ENCODE assay signal across 9 cellular contexts in the genomic region with DNA sequence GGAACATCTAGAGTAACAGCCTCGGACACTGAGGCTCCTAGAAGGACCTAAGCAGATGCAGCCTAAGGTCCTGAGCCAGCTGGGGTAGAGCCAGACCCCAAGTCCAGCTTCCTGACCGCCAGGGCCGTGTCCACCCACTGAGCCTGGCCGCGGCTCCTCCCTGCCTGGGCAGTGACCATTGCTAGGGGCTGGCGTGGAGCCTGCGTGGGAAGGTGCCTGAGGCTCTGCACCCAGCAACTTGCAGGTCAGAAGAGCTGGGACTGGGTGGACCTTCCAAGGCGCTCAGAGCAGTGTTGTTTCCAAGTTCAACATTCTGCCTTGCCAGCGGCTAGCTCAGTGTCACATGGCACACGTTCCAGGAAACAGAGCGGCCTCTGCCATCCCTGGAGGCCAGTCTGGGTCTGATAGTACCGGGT.
A peak's percentile ranks its signal among the peaks of the same experiment; 100 is the strongest.
DNase-seq lines count a peak whose midpoint lies in the region; ATAC-seq and TF ChIP-seq lines count a peak whose summit lies in the region.
"Had no signal": no experiment of that assay in that cellular context is flagged by ENCODE, and none has a peak within 500 bp of the region (broad histone marks: within the 10 kb centered on the region; RNA-seq: fewer than 3 reads in every experiment).

No MANE protein-coding gene starts in this region.

- H3K4me1 ChIP-seq in HCT116 (ENCODE audit: control insufficient read depth in 1 of 2, insufficient read depth in 2 of 2, low read length in 2 of 2) = peaks cover 18 to 30% of the 10 kb centered on the region in 2 experiments; a peak in 3 of 4 replicates
- H3K4me1 ChIP-seq in spleen = peaks cover 0 to 37% (median 24%) of the 10 kb centered on the region in 6 donors

- TF ChIP-seq CTCF in HCT116 (IDR thresholded peaks at IDR 0.05 in 2 of 3, conservative IDR thresholded peaks at IDR 0.05 in 1 of 3; ENCODE audit: borderline replicate concordance in 1 of 3, insufficient read depth in 1 of 3, low read depth in 2 of 3, low read length in 2 of 3) (no peak), cardiac fibroblast (IDR thresholded peaks at IDR 0.05; ENCODE audit: low read depth, low read length) (no peak), spleen (IDR thresholded peaks at IDR 0.05 in 8 of 11, conservative IDR thresholded peaks at IDR 0.05 in 3 of 11) (peak in 1 of 11 experiments; percentile 18), GM13976 (IDR thresholded peaks at IDR 0.05; ENCODE audit: borderline replicate concordance, control extremely low read depth, extremely low read depth, insufficient read depth, missing control alignments) (no peak)

- CTCF ChIA-PET in HCT116 (lab: Charles Lee) = interaction anchor here (0.9 to 1.5 kb wide), 4 partner anchors 9 to 207 kb away, joined by 4 to 9 read pairs (median 4); no protein-coding TSS in a partner anchor

- H3K4me3 ChIP-seq in HCT116 (replicated peaks in 1 of 2; ENCODE audit: low read depth in 1 of 2, low read length in 2 of 2) (no peak overlapping the region), cardiac fibroblast (replicated peaks in 1 of 2; ENCODE audit: low read depth in 2 of 2, low read length in 2 of 2) (peak overlapping the region in 1 of 2 donors; percentile 5), spleen (no peak overlapping the region)

- H3K9me3 ChIP-seq in HCT116 (ENCODE audit: control insufficient read depth in 1 of 2, insufficient read depth in 1 of 2, low read depth in 1 of 2, low read length in 2 of 2) (no peaks in the 10 kb centered on the region), spleen (no peaks in the 10 kb centered on the region)

- H2AFZ ChIP-seq in HCT116 (ENCODE audit: low read depth, low read length, poor library complexity, severe bottlenecking) = no peak overlapping the region

- POLR2A ChIA-PET in HCT116 (lab: Charles Lee) = no interaction called here

- H3K27ac Mint-ChIP-seq in activated T-helper 2 cell treated with anti-CD3 and anti-CD28 coated beads, Interferon-gamma antibody, Interleukin-2, Interleukin-4, amounts not matched to agents 10 μg/mL and 5 μg/mL and 100 μg/mL, durations not matched to agents 14 hours and 24 hours and 36 hours = no peak overlapping the region

- H3K27ac ChIP-seq in HCT116 (ENCODE audit: low read depth, low read length) (peak overlapping the region; percentile 2; the same call in 1 of the 2 replicates), layer of hippocampus (ENCODE audit: low read depth, low read length) (peak overlapping the region; percentile 46), spleen (peak overlapping the region in 5 of 8 donors; percentile 51 to 54 (median 53))

- H3K4me2 ChIP-seq in HCT116 (ENCODE audit: low read length) = no peak overlapping the region

- no peaks in the 10 kb centered on the region for H3K79me2 ChIP-seq in HCT116 (ENCODE audit: insufficient read depth, low read length)

- ATAC-seq in HCT116 = 0 out of 2 replicates have a peak, but pooled peaks have one; percentile 28

- H3K4me1 Mint-ChIP-seq in activated T-helper 2 cell treated with anti-CD3 and anti-CD28 coated beads, Interferon-gamma antibody, Interleukin-2, Interleukin-4, amounts not matched to agents 10 μg/mL and 5 μg/mL and 100 μg/mL, durations not matched to agents 14 hours and 24 hours and 36 hours (ENCODE audit: low read depth) = no peaks in the 10 kb centered on the region

- H3K27me3 Mint-ChIP-seq in activated T-helper 2 cell treated with anti-CD3 and anti-CD28 coated beads, Interferon-gamma antibody, Interleukin-2, Interleukin-4, amounts not matched to agents 10 μg/mL and 5 μg/mL and 100 μg/mL, durations not matched to agents 14 hours and 24 hours and 36 hours (ENCODE audit: low read depth) = no peaks in the 10 kb centered on the region

- no peaks in the 10 kb centered on the region for H3K9me3 Mint-ChIP-seq in activated T-helper 2 cell treated with anti-CD3 and anti-CD28 coated beads, Interferon-gamma antibody, Interleukin-2, Interleukin-4, amounts not matched to agents 10 μg/mL and 5 μg/mL and 100 μg/mL, durations not matched to agents 14 hours and 24 hours and 36 hours

- no peak overlapping the region for H3K4me3 Mint-ChIP-seq in activated T-helper 2 cell treated with anti-CD3 and anti-CD28 coated beads, Interferon-gamma antibody, Interleukin-2, Interleukin-4, amounts not matched to agents 10 μg/mL and 5 μg/mL and 100 μg/mL, durations not matched to agents 14 hours and 24 hours and 36 hours (ENCODE audit: low read depth)

- H3K27me3 ChIP-seq in HCT116 (ENCODE audit: insufficient read depth, low read length) (no peaks in the 10 kb centered on the region), layer of hippocampus (ENCODE audit: control insufficient read depth, insufficient read depth, low read length) (no peaks in the 10 kb centered on the region), spleen (replicated peaks in 1 of 7) (no peaks in the 10 kb centered on the region)

- WGBS in spleen, 5 donors = 42 to 57% (median 53%) methylated on average over 6 to 12 of the region's 12 CpGs

- DNase-seq in HCT116 (ENCODE audit: low read depth, low spot score) (no peak), cardiac fibroblast (ENCODE audit: low read depth in 2 of 2) (peak; percentile 92 to 99), spleen (peak; percentile 88), NCI-H1048 (lab: John Stamatoyannopoulos, UW) (no peak), GM13976 (ENCODE audit: low spot score) (no peak), HuH-7.5 (ENCODE audit: low spot score) (no peak)
- DNase-seq in activated T-helper 2 cell treated with anti-CD3 and anti-CD28 coated beads, Interferon-gamma antibody, Interleukin-2, Interleukin-4, amounts not matched to agents 10 μg/mL and 5 μg/mL and 100 μg/mL, durations not matched to agents 14 hours and 24 hours and 36 hours (ENCODE audit: low spot score) = no peak
- DNase-seq: NCI-H1105 had no signal

- BruUV-seq in HCT116 (replicated peaks; lab: Mats Ljungman, UMichigan) = no TSS peak

- H4K20me1 ChIP-seq in HCT116 (ENCODE audit: insufficient read depth) = no peaks in the 10 kb centered on the region; the same call in 1 of the 2 replicates

- no peak overlapping the region for H3K9ac ChIP-seq in HCT116 (ENCODE audit: low read length)

- no peak for TF ChIP-seq RAD21 in HCT116 (IDR thresholded peaks at IDR 0.05; ENCODE audit: low read depth)

- RAD21 ChIA-PET in HCT116 (lab: Charles Lee; ENCODE audit: low non-redundant PET in 1 of 2, low total read pairs in 2 of 2, uncharacterized antibody in 2 of 2, unreplicated experiment in 2 of 2) = no interaction called here

- in situ Hi-C loops in GM13976 (cut with MboI; ENCODE audit: low sequenced_read_pairs, unreplicated experiment) = no loop called here

- no peaks in the 10 kb centered on the region for H3K9me2 ChIP-seq in HCT116 (ENCODE audit: insufficient read depth)

- H3K36me3 ChIP-seq in HCT116 (ENCODE audit: control insufficient read depth in 1 of 2, insufficient read depth in 2 of 2, low read length in 2 of 2) (no peaks in the 10 kb centered on the region), spleen (no peaks in the 10 kb centered on the region)

- no peaks in the 10 kb centered on the region for H3K36me3 Mint-ChIP-seq in activated T-helper 2 cell treated with anti-CD3 and anti-CD28 coated beads, Interferon-gamma antibody, Interleukin-2, Interleukin-4, amounts not matched to agents 10 μg/mL and 5 μg/mL and 100 μg/mL, durations not matched to agents 14 hours and 24 hours and 36 hours (ENCODE audit: low read depth)

- intact Hi-C loops in HCT116 (cut with micrococcal nuclease) = no loop called here
- intact Hi-C loops in spleen (cut with DNase I; ENCODE audit: low total_unique reads) = no loop called here
- intact Hi-C loops in activated T-helper 2 cell treated with anti-CD3 and anti-CD28 coated beads, Interferon-gamma antibody, Interleukin-2, Interleukin-4, amounts not matched to agents 10 μg/mL and 5 μg/mL and 100 μg/mL, durations not matched to agents 14 hours and 24 hours and 36 hours (cut with micrococcal nuclease) = no loop called here

- no peak for TF ChIP-seq POLR2A in HCT116 (IDR thresholded peaks at IDR 0.05; ENCODE audit: borderline replicate concordance, extremely low read depth, insufficient read depth, insufficient read length)
- no peak for TF ChIP-seq POLR2A in spleen (IDR thresholded peaks at IDR 0.05)

TF ChIP-seq in HCT116, 20 proteins besides CTCF, POLR2A, EP300 and RAD21:
- TF ChIP-seq, protein P1, sequence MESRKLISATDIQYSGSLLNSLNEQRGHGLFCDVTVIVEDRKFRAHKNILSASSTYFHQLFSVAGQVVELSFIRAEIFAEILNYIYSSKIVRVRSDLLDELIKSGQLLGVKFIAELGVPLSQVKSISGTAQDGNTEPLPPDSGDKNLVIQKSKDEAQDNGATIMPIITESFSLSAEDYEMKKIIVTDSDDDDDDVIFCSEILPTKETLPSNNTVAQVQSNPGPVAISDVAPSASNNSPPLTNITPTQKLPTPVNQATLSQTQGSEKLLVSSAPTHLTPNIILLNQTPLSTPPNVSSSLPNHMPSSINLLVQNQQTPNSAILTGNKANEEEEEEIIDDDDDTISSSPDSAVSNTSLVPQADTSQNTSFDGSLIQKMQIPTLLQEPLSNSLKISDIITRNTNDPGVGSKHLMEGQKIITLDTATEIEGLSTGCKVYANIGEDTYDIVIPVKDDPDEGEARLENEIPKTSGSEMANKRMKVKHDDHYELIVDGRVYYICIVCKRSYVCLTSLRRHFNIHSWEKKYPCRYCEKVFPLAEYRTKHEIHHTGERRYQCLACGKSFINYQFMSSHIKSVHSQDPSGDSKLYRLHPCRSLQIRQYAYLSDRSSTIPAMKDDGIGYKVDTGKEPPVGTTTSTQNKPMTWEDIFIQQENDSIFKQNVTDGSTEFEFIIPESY (IDR thresholded peaks at IDR 0.05; ENCODE audit: extremely low read depth, insufficient replicate concordance, low read length) = no peak
- TF ChIP-seq ZNF274 (IDR thresholded peaks at IDR 0.05; ENCODE audit: low read depth, low read length) (no peak), CEBPB (IDR thresholded peaks at IDR 0.05; ENCODE audit: low read depth) (no peak), EGR1 (IDR thresholded peaks at IDR 0.05; ENCODE audit: low read depth) (no peak), FOSL1 (IDR thresholded peaks at IDR 0.05; ENCODE audit: low read depth) (no peak)
- TF ChIP-seq, protein P2, sequence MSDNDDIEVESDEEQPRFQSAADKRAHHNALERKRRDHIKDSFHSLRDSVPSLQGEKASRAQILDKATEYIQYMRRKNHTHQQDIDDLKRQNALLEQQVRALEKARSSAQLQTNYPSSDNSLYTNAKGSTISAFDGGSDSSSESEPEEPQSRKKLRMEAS (IDR thresholded peaks at IDR 0.05) = no peak
TF ChIP-seq in HCT116: peak in this region for 0.

Comparison
In these comparisons a context has a peak if more than half of its experiments do, and no peak if none do; other contexts are left out.
1. DNase-seq: peak in cardiac fibroblast (2 of 2) and spleen (single experiment); none in HCT116 (single experiment), activated T-helper 2 cell treated with anti-CD3 and anti-CD28 coated beads, Interferon-gamma antibody, Interleukin-2, Interleukin-4, amounts not matched to agents 10 μg/mL and 5 μg/mL and 100 μg/mL, durations not matched to agents 14 hours and 24 hours and 36 hours (single experiment), NCI-H1048 (single experiment), GM13976 (single experiment) and HuH-7.5 (single experiment).
2. H3K27ac ChIP-seq: peak in every context shown above with its lines; median percentile 53 in spleen; 46 in layer of hippocampus; 2 in HCT116.